In the genomic region with DNA sequence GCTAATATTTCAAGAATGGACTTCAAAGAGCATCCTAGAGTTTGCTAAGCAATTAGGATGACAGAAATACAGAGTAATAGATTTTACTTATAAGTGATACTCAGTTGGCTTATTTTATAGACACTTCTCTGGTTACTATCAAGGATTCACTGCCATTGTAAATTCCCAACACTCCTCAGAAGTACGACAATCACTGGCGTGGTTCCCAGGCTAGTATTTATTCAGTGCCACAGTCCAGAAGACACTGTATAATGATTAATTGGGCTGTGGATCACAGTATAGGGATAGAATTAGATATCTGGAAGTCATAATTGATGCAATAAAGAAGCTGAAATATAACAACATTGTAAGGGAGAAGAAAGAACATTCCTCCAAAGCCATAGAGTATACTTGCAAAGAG, we compare ENCODE assay signal across 17 cellular contexts. TPM values are rescaled to one million over a fixed set of nuclear protein-coding genes. Genes with fewer than 3 reads are reported as not detected.
DNase-seq lines count a peak whose midpoint lies in the region; ATAC-seq and TF ChIP-seq lines count a peak whose summit lies in the region.
"Had no signal": no experiment of that assay in that cellular context is flagged by ENCODE, and none has a peak within 500 bp of the region (broad histone marks: within the 10 kb centered on the region; RNA-seq: fewer than 3 reads in every experiment).

No MANE protein-coding gene starts in this region.

- no peak for ATAC-seq in stimulated activated naive CD8-positive, alpha-beta T cell treated with anti-CD3 and anti-CD28 coated beads, Interleukin-15, amount 100 ng/mL, for 72 hours
- no peak for ATAC-seq in HG03457 (IDR thresholded peaks at IDR 0.05; ENCODE audit: unreplicated experiment)

- no peak overlapping the region for H3K4me3 ChIP-seq in fibroblast of the aortic adventitia (ENCODE audit: low read depth, low read length)
- H3K4me3 ChIP-seq: cardiac muscle cell, hepatocyte, ovary, Peyer's patch, thyroid gland had no signal

- H3K27ac Mint-ChIP-seq in stimulated activated naive CD8-positive, alpha-beta T cell treated with anti-CD3 and anti-CD28 coated beads, Interleukin-15, amount 100 ng/mL, for 72 hours: no peak overlapping the region
- H3K27ac Mint-ChIP-seq: activated naive CD8-positive, alpha-beta T cell had no signal

- H3K4me3 Mint-ChIP-seq in stimulated activated naive CD8-positive, alpha-beta T cell treated with anti-CD3 and anti-CD28 coated beads, Interleukin-15, amount 100 ng/mL, for 72 hours: no peak overlapping the region
- H3K4me3 Mint-ChIP-seq: activated naive CD8-positive, alpha-beta T cell had no signal

- DNase-seq in HT-29 (ENCODE audit: low spot score): peak; percentile 81
- DNase-seq in NCI-H510A (lab: John Stamatoyannopoulos, UW): peak; percentile 22
- peak; percentile 14 for DNase-seq in fibroblast of the aortic adventitia (ENCODE audit: low read depth)
- peak; percentile 82 for DNase-seq in renal cortical epithelial cell (ENCODE audit: low read depth)
- DNase-seq in activated T-cell treated with anti-CD3 and anti-CD28 coated beads, Interleukin-2, amount 50 U/mL, for 48 hours: no peak
- DNase-seq in stimulated activated naive CD8-positive, alpha-beta T cell treated with anti-CD3 and anti-CD28 coated beads, Interleukin-15, amount 100 ng/mL, for 72 hours: no peak
- DNase-seq: activated CD4-positive, alpha-beta T cell treated with anti-CD3 and anti-CD28 coated beads, Interleukin-2, amount 50 U/mL, for 1 hour; effector CD4-positive, alpha-beta T cell; KBM-7; NCI-H526 treated with DMSO at 0.1 percent for 48 hours; ovary had no signal

- no peaks in the 10 kb centered on the region for H3K9me3 Mint-ChIP-seq in stimulated activated naive CD8-positive, alpha-beta T cell treated with anti-CD3 and anti-CD28 coated beads, Interleukin-15, amount 100 ng/mL, for 72 hours

- H3K4me1 Mint-ChIP-seq in stimulated activated naive CD8-positive, alpha-beta T cell treated with anti-CD3 and anti-CD28 coated beads, Interleukin-15, amount 100 ng/mL, for 72 hours: peaks cover 14% of the 10 kb centered on the region

- no peak for TF ChIP-seq CTCF in fibroblast of the aortic adventitia (IDR thresholded peaks at IDR 0.05; ENCODE audit: insufficient read depth, low read length)

- H3K27me3 Mint-ChIP-seq in stimulated activated naive CD8-positive, alpha-beta T cell treated with anti-CD3 and anti-CD28 coated beads, Interleukin-15, amount 100 ng/mL, for 72 hours: no peaks in the 10 kb centered on the region
- H3K27me3 Mint-ChIP-seq: activated naive CD8-positive, alpha-beta T cell had no signal

RNA-seq across cellular contexts. Expression of gene MANEA, which starts 15.7 kb away (rescaled TPM):
- 1.9 and 2.3 TPM in 2 replicates for total RNA-seq in HT-29 (2014; rRNA removed; shearing (Covaris generic))
- total RNA-seq in fibroblast of the aortic adventitia (ENCODE audit: low replicate concordance) (4.3 and 24.9 TPM in 2 replicates), renal cortical epithelial cell (16.3 and 21.8 TPM in 2 replicates)

Comparison
In these comparisons a context has a peak if more than half of its experiments do, and no peak if none do; other contexts are left out.
1. DNase-seq: peak in HT-29 (single experiment), NCI-H510A (single experiment), fibroblast of the aortic adventitia (single experiment) and renal cortical epithelial cell (single experiment); none in activated T-cell treated with anti-CD3 and anti-CD28 coated beads, Interleukin-2, amount 50 U/mL, for 48 hours (0 of 2) and stimulated activated naive CD8-positive, alpha-beta T cell treated with anti-CD3 and anti-CD28 coated beads, Interleukin-15, amount 100 ng/mL, for 72 hours (0 of 2).